Comparison of ENCODE assay signal across 11 cellular contexts in genomic region chr7:100352230-100352781, GRCh38. TPM values are rescaled to one million over a fixed set of nuclear protein-coding genes. Genes with fewer than 3 reads are reported as not detected.
DNase-seq lines count a peak whose midpoint lies in the region; ATAC-seq and TF ChIP-seq lines count a peak whose summit lies in the region.
"Not testable (repeated sequence)": the region's sequence is repeated elsewhere in the genome, so short reads cannot be mapped to it uniquely, and the experiment has no call there.
"Had no signal": no experiment of that assay in that cellular context is flagged by ENCODE, and none has a peak within 500 bp of the region (broad histone marks: within the 10 kb centered on the region; RNA-seq: fewer than 3 reads in every experiment).

No MANE protein-coding gene starts in this region.

- WGBS in endodermal cell (ENCODE audit: insufficient coverage in 1 of 2, insufficient read length in 1 of 2), 2 experiments: 97 to 100% methylated on average over 4 to 16 of the region's 18 CpGs
- WGBS in thymus: 79% methylated on average over 18 of the region's 18 CpGs

- peak overlapping the region; percentile 80 to 96 (median 89) for H3K4me3 Mint-ChIP-seq in CD8-positive, alpha-beta memory T cell
- peak overlapping the region; percentile 74 for H3K4me3 Mint-ChIP-seq in activated CD8-positive, alpha-beta T cell treated with anti-CD3 and anti-CD28 coated beads, Interleukin-2, amount 10 ng/mL, durations not matched to agents 7 days and 5 days
- peak overlapping the region; percentile 62 for H3K4me3 Mint-ChIP-seq in activated naive CD8-positive, alpha-beta T cell
- H3K4me3 Mint-ChIP-seq in endodermal cell, memory B cell: not testable (repeated sequence)

- CTCF ChIA-PET in CD8-positive, alpha-beta memory T cell (lab: Charles Lee); activated CD8-positive, alpha-beta T cell treated with anti-CD3 and anti-CD28 coated beads, Interleukin-2, amount 10 ng/mL, durations not matched to agents 7 days and 5 days (lab: Charles Lee): not testable (repeated sequence)

- H3K4me3 ChIP-seq in CD8-positive, alpha-beta memory T cell (ENCODE audit: low read length): peak overlapping the region; percentile 54
- peak overlapping the region in 3 of 4 donors; percentile 4 to 22 (median 12) for H3K4me3 ChIP-seq in Peyer's patch
- not testable (repeated sequence) for H3K4me3 ChIP-seq in endodermal cell (ENCODE audit: low read length); neutrophil (ENCODE audit: low read depth in 1 of 2, low read length in 1 of 2); thymus (ENCODE audit: low read length)

- peak overlapping the region; percentile 75 to 97 (median 94) for H3K27ac Mint-ChIP-seq in CD8-positive, alpha-beta memory T cell
- H3K27ac Mint-ChIP-seq in activated CD8-positive, alpha-beta T cell treated with anti-CD3 and anti-CD28 coated beads, Interleukin-2, amount 10 ng/mL, durations not matched to agents 7 days and 5 days: peak overlapping the region; percentile 92
- peak overlapping the region; percentile 58 for H3K27ac Mint-ChIP-seq in activated naive CD8-positive, alpha-beta T cell
- H3K27ac Mint-ChIP-seq in endodermal cell, memory B cell: not testable (repeated sequence)

- not testable (repeated sequence) for H3K27me3 ChIP-seq in CD8-positive, alpha-beta memory T cell (ENCODE audit: insufficient read depth, low read length, poor library complexity, severe bottlenecking); Peyer's patch; endodermal cell (ENCODE audit: control insufficient read depth, insufficient read depth, low read length, poor library complexity, severe bottlenecking); neutrophil; thymus (ENCODE audit: control insufficient read depth, insufficient read depth)

- TF ChIP-seq POLR2A in Peyer's patch (IDR thresholded peaks at IDR 0.05): not testable (repeated sequence)

- not testable (repeated sequence) for TF ChIP-seq CTCF in Peyer's patch (IDR thresholded peaks at IDR 0.05); endodermal cell (conservative IDR thresholded peaks at IDR 0.05); neutrophil (IDR thresholded peaks at IDR 0.05)

- POLR2A ChIA-PET in CD8-positive, alpha-beta memory T cell (lab: Charles Lee); activated CD8-positive, alpha-beta T cell treated with anti-CD3 and anti-CD28 coated beads, Interleukin-2, amount 10 ng/mL, durations not matched to agents 7 days and 5 days (lab: Charles Lee): not testable (repeated sequence)

- peaks cover 29% of the 10 kb centered on the region for H3K4me1 ChIP-seq in CD8-positive, alpha-beta memory T cell (ENCODE audit: insufficient read depth, low read length)
- not testable (repeated sequence) for H3K4me1 ChIP-seq in Peyer's patch; endodermal cell (ENCODE audit: control insufficient read depth, insufficient read depth, low read length); thymus (ENCODE audit: control insufficient read depth, insufficient read depth, low read length)
- H3K4me1 ChIP-seq in neutrophil (ENCODE audit: control insufficient read depth in 1 of 2, insufficient read depth in 1 of 2, low read depth in 1 of 2, low read length in 1 of 2): peaks cover 46 to 47% of the 10 kb centered on the region in 2 experiments

- peaks cover 29 to 46% (median 31%) of the 10 kb centered on the region in 3 donors for H3K4me1 Mint-ChIP-seq in CD8-positive, alpha-beta memory T cell
- peaks cover 44% of the 10 kb centered on the region for H3K4me1 Mint-ChIP-seq in activated CD8-positive, alpha-beta T cell treated with anti-CD3 and anti-CD28 coated beads, Interleukin-2, amount 10 ng/mL, durations not matched to agents 7 days and 5 days (ENCODE audit: low read depth)
- peaks cover 35% of the 10 kb centered on the region for H3K4me1 Mint-ChIP-seq in activated naive CD8-positive, alpha-beta T cell (ENCODE audit: low read depth)
- H3K4me1 Mint-ChIP-seq in endodermal cell, memory B cell: not testable (repeated sequence)

- not testable (repeated sequence) for H3K9me3 ChIP-seq in CD8-positive, alpha-beta memory T cell (ENCODE audit: low read length); Peyer's patch; endodermal cell (ENCODE audit: control insufficient read depth, low read length); neutrophil; thymus (ENCODE audit: control insufficient read depth)

- peak; percentile 83 for ATAC-seq in activated CD8-positive, alpha-beta T cell treated with anti-CD3 and anti-CD28 coated beads, Interleukin-2, amount 10 ng/mL, durations not matched to agents 7 days and 5 days
- peak; percentile 83 for ATAC-seq in memory B cell (ENCODE audit: low read depth)

- H3K9me3 Mint-ChIP-seq in CD8-positive, alpha-beta memory T cell; activated CD8-positive, alpha-beta T cell treated with anti-CD3 and anti-CD28 coated beads, Interleukin-2, amount 10 ng/mL, durations not matched to agents 7 days and 5 days (ENCODE audit: insufficient read depth); activated naive CD8-positive, alpha-beta T cell (ENCODE audit: low read depth); endodermal cell; memory B cell: not testable (repeated sequence)

- H3K27me3 Mint-ChIP-seq in CD8-positive, alpha-beta memory T cell; activated CD8-positive, alpha-beta T cell treated with anti-CD3 and anti-CD28 coated beads, Interleukin-2, amount 10 ng/mL, durations not matched to agents 7 days and 5 days (ENCODE audit: low read depth); activated naive CD8-positive, alpha-beta T cell; endodermal cell (ENCODE audit: insufficient read depth); memory B cell: not testable (repeated sequence)

- H3K36me3 ChIP-seq in CD8-positive, alpha-beta memory T cell (ENCODE audit: insufficient read depth, low read length): peaks cover 43% of the 10 kb centered on the region
- H3K36me3 ChIP-seq in Peyer's patch: peaks cover 0 to 86% (median 0%) of the 10 kb centered on the region in 3 donors
- H3K36me3 ChIP-seq in endodermal cell (ENCODE audit: control insufficient read depth, insufficient read depth, low read length): peaks cover 80% of the 10 kb centered on the region
- peaks cover 31% of the 10 kb centered on the region for H3K36me3 ChIP-seq in neutrophil
- H3K36me3 ChIP-seq in thymus (ENCODE audit: control insufficient read depth, insufficient read depth): peaks cover 81% of the 10 kb centered on the region

- H3K9ac ChIP-seq in endodermal cell (ENCODE audit: extremely low read depth, low read length, poor library complexity, severe bottlenecking): not testable (repeated sequence)

- DNase-seq in CD8-positive, alpha-beta memory T cell: peak in 2 of 5 donors; percentile 26 to 41
- not testable (repeated sequence) for DNase-seq in Peyer's patch; activated CD8-positive, alpha-beta T cell treated with anti-CD3 and anti-CD28 coated beads, Interleukin-2, amount 10 ng/mL, durations not matched to agents 7 days and 5 days; memory B cell (ENCODE audit: low spot score in 2 of 2)
- peak; percentile 40 for DNase-seq in endodermal cell

- peak overlapping the region; percentile 51 for H3K27ac ChIP-seq in CD8-positive, alpha-beta memory T cell (ENCODE audit: low read depth, low read length)
- peak overlapping the region in 3 of 4 donors; percentile 30 to 59 (median 52) for H3K27ac ChIP-seq in Peyer's patch
- not testable (repeated sequence) for H3K27ac ChIP-seq in endodermal cell (ENCODE audit: low read depth, low read length)
- peak overlapping the region; percentile 74 for H3K27ac ChIP-seq in neutrophil
- peak overlapping the region; percentile 60 for H3K27ac ChIP-seq in thymus (ENCODE audit: low read depth)

- H3K36me3 Mint-ChIP-seq in CD8-positive, alpha-beta memory T cell: peaks cover 3 to 72% (median 3%) of the 10 kb centered on the region in 3 donors
- H3K36me3 Mint-ChIP-seq in activated CD8-positive, alpha-beta T cell treated with anti-CD3 and anti-CD28 coated beads, Interleukin-2, amount 10 ng/mL, durations not matched to agents 7 days and 5 days (ENCODE audit: low read depth): peaks cover 59% of the 10 kb centered on the region
- H3K36me3 Mint-ChIP-seq in activated naive CD8-positive, alpha-beta T cell: not testable (repeated sequence)
- H3K36me3 Mint-ChIP-seq in endodermal cell (ENCODE audit: low read depth) (peaks cover 47% of the 10 kb centered on the region), memory B cell (peaks cover 27% of the 10 kb centered on the region)

RNA-seq across cellular contexts. Expression of gene PILRB, which starts 5.6 kb away (rescaled TPM):
- total RNA-seq in CD8-positive, alpha-beta memory T cell: 10 to 100 TPM; 33.5 to 33.7 TPM
- polyA plus RNA-seq in CD8-positive, alpha-beta memory T cell: 18.1 TPM
- 100 to 1,000 TPM in 3 of 4 donors, 10 to 100 TPM in 1; 73.6 to 179 (median 150) TPM for total RNA-seq in Peyer's patch
- 10 to 100 TPM; 75.7 to 77.2 TPM for total RNA-seq in activated CD8-positive, alpha-beta T cell treated with anti-CD3 and anti-CD28 coated beads, Interleukin-2, amount 10 ng/mL, durations not matched to agents 7 days and 5 days
- total RNA-seq in endodermal cell: 10 to 100 TPM; 51.9 to 84.4 TPM
- polyA plus RNA-seq in endodermal cell (2013, experiment 1 of 2): 34.1 TPM
- 29.7 TPM for polyA plus RNA-seq in endodermal cell (2013, experiment 2 of 2)
- 128 TPM for polyA plus RNA-seq in thymus

RNA-seq across cellular contexts. Expression of gene PILRA, which starts 21.0 kb away (rescaled TPM):
- 1 to 10 TPM in 1 of 2 experiments, under 1 TPM in 1; 0.84 to 1.9 TPM for total RNA-seq in CD8-positive, alpha-beta memory T cell
- polyA plus RNA-seq in CD8-positive, alpha-beta memory T cell: 0.37 TPM
- total RNA-seq in Peyer's patch: 1 to 10 TPM; 5.8 to 9.5 (median 5.9) TPM
- total RNA-seq in activated CD8-positive, alpha-beta T cell treated with anti-CD3 and anti-CD28 coated beads, Interleukin-2, amount 10 ng/mL, durations not matched to agents 7 days and 5 days: 10 to 100 TPM in 1 of 2 experiments, 1 to 10 TPM in 1; 8.1 to 11.5 TPM
- 10 to 100 TPM in 1 of 2 donors, 1 to 10 TPM in 1; 2.1 to 12.8 TPM for total RNA-seq in endodermal cell
- polyA plus RNA-seq in endodermal cell (2013, experiment 1 of 2): 11.0 TPM
- 8.7 TPM for polyA plus RNA-seq in endodermal cell (2013, experiment 2 of 2)
- 12.2 TPM for polyA plus RNA-seq in thymus

RNA-seq across cellular contexts. Expression of gene SPDYE3, which starts 44.8 kb away (rescaled TPM):
- not detected for total RNA-seq in CD8-positive, alpha-beta memory T cell
- 9.8 TPM for polyA plus RNA-seq in CD8-positive, alpha-beta memory T cell
- total RNA-seq in Peyer's patch (not detected), endodermal cell (not detected)
- total RNA-seq in activated CD8-positive, alpha-beta T cell treated with anti-CD3 and anti-CD28 coated beads, Interleukin-2, amount 10 ng/mL, durations not matched to agents 7 days and 5 days: not detected
- polyA plus RNA-seq in endodermal cell (2013, experiment 1 of 2): not detected
- not detected for polyA plus RNA-seq in endodermal cell (2013, experiment 2 of 2)
- polyA plus RNA-seq in thymus: 0.27 TPM
- total RNA-seq: A673, Calu3, NCI-H460 had no signal
